Comparison of ENCODE assay signal across 24 cellular contexts in the genomic region with DNA sequence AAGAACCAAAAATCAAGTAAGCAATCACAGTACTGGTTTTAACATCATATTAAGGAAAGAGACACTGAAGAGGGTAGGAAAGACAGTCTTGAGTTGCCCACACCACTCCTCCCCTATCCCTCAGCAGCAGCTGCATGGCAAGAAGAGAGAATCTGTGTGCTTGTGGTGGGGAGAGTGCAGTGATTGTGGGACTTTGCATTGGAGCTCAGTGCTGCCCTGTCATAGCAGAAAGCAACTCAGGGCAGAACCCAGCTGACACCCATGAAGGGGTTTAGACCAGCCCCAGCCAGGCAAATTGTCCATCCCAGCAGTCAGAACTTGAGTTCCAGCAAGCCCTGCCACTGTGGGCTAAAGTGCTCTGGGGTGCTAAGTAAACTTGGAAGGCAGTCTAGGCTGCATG. TPM values are rescaled to one million over a fixed set of nuclear protein-coding genes. Genes with fewer than 3 reads are reported as not detected.
"Had no signal": no experiment of that assay in that cellular context is flagged by ENCODE, and none has a peak within 500 bp of the region (broad histone marks: within the 10 kb centered on the region; RNA-seq: fewer than 3 reads in every experiment).

No MANE protein-coding gene starts in this region.

- ATAC-seq: K562, Panc1, PC-3, Right ventricle myocardium inferior, SK-N-SH treated with all-trans-retinoic acid at 6 μM for 48 hours had no signal

- H3K27ac Mint-ChIP-seq: IgD-negative memory B cell had no signal

- H3K9me3 ChIP-seq: SJCRH30 had no signal

- H3K36me3 ChIP-seq: SJCRH30 had no signal

- H3K9ac ChIP-seq: KMS-11 had no signal

- H3K36me3 Mint-ChIP-seq: IgD-negative memory B cell had no signal

- H3K4me3 ChIP-seq: K562, SJCRH30 had no signal

- H3K4me1 ChIP-seq: SJCRH30 had no signal

- DNase-seq: Kasumi-1, MM.1S, NCI-H1092 treated with DMSO at 0.1 percent for 48 hours, NCI-H1417, NCI-H1436 treated with DMSO at 0.1 percent for 48 hours, NCI-H1694, NCI-H187 treated with DMSO at 0.1 percent for 48 hours, NCI-H2029 treated with DMSO at 0.1 percent for 48 hours, NCI-H2171 treated with DMSO at 0.1 percent for 48 hours, NCI-H524, NCI-H526 treated with DMSO at 0.1 percent for 48 hours, NCI-H748 treated with DMSO at 0.1 percent for 48 hours, SHP77 treated with DMSO at 0.1 percent for 48 hours, SJCRH30 had no signal

- H3K4me1 Mint-ChIP-seq: IgD-negative memory B cell had no signal

- H3K9me3 Mint-ChIP-seq: IgD-negative memory B cell had no signal

- H3K4me3 Mint-ChIP-seq: IgD-negative memory B cell had no signal

- H3K27ac ChIP-seq: HL-60, KMS-11, SJCRH30 had no signal

- H3K27me3 ChIP-seq: SJCRH30 had no signal

- FAIRE-seq: K562 had no signal

- H3K4me2 ChIP-seq: KMS-11 had no signal

RNA-seq across cellular contexts. Expression of gene CNGA3, which starts 57.6 kb away (rescaled TPM):
- total RNA-seq: K562, M059J, NCI-H460, PC-3, Right ventricle myocardium inferior had no signal
- polyA plus RNA-seq: IgD-negative memory B cell, K562 had no signal
